Comparison of ENCODE assay signal across 8 cellular contexts in the genomic region with DNA sequence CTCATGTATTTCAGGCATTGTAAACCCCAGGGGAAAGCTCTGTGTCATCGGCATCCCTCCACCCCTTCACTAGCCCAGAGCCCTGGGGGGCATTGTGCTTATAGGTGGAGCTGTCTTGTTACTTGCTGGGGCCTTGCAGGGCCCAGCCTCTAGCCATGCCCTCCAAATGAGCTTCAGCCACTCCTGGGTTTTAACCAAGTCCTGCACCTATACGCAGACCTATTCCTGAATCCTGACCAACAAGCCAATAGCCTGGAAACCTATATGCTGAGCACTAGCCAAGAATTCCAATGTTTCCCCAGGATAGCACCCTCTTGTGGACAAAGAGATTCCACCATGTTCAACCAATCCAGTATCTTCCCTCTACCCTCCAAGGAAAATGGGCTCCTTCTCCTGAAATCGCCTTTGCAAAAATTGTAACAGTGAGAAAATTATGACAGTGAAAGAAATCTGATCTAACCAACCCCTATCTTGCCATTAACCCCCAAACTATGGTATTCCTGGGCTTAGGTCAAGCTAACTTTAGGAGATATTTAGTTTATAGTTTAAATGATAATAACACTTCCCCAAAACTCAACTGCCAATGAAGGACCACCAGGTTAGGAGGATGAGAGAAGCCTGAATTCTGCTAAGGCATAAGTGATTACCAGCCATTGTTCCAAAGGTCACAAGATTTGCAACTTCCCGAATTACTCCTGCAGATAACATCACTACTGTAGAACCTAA. TPM values are rescaled to one million over a fixed set of nuclear protein-coding genes. Genes with fewer than 3 reads are reported as not detected.
DNase-seq lines count a peak whose midpoint lies in the region; ATAC-seq lines count a peak whose summit lies in the region.

No MANE protein-coding gene starts in this region.

- DNase-seq in EL (peak; percentile 40), M059J (ENCODE audit: low read depth) (peak; percentile 32), memory B cell (ENCODE audit: low spot score in 2 of 2) (no peak), OCI-M2 (lab: John Stamatoyannopoulos, UW; ENCODE audit: unreplicated experiment) (no peak)
- no peak for DNase-seq in activated effector memory CD4-positive, alpha-beta T cell treated with anti-CD3 and anti-CD28 coated beads, Interleukin-2, amount 50 U/mL, for 16 hours

- peak overlapping the region; percentile 97 for H3K27ac ChIP-seq in angular gyrus (ENCODE audit: low read depth, low read length)

- peak overlapping the region; percentile 76 for H3K27ac Mint-ChIP-seq in memory B cell

- H3K36me3 Mint-ChIP-seq in memory B cell, result no peaks in the 10 kb centered on the region

- ATAC-seq in memory B cell (ENCODE audit: low read depth) (no peak), GM21529 (IDR thresholded peaks at IDR 0.05; ENCODE audit: unreplicated experiment) (no peak)
- ATAC-seq in activated CD4-positive, CD25-positive, alpha-beta regulatory T cell treated with anti-CD3 and anti-CD28 coated beads, Interleukin-2, amount 50 U/mL, for 24 hours, result no peak

- H3K9me3 Mint-ChIP-seq in memory B cell, result peaks cover 6% of the 10 kb centered on the region

- peaks cover 3% of the 10 kb centered on the region for H3K27me3 Mint-ChIP-seq in memory B cell

- H3K4me1 Mint-ChIP-seq in memory B cell, result peaks cover 16% of the 10 kb centered on the region

- no peak overlapping the region for H3K4me3 Mint-ChIP-seq in memory B cell

RNA-seq across cellular contexts. Expression of gene TTC7B, which starts 55.5 kb away (rescaled TPM):
- 10.6 and 18.0 TPM in 2 replicates for total RNA-seq in M059J (2014; rRNA removed; shearing (Covaris generic))

Comparison
In these comparisons a context has a peak if more than half of its experiments do, and no peak if none do; other contexts are left out.
1. DNase-seq: peak in EL (single experiment) and M059J (single experiment); none in memory B cell (0 of 2), OCI-M2 (single experiment) and activated effector memory CD4-positive, alpha-beta T cell treated with anti-CD3 and anti-CD28 coated beads, Interleukin-2, amount 50 U/mL, for 16 hours (single experiment).